Comparison of ENCODE assay signal across 1 cellular context in the genomic region with DNA sequence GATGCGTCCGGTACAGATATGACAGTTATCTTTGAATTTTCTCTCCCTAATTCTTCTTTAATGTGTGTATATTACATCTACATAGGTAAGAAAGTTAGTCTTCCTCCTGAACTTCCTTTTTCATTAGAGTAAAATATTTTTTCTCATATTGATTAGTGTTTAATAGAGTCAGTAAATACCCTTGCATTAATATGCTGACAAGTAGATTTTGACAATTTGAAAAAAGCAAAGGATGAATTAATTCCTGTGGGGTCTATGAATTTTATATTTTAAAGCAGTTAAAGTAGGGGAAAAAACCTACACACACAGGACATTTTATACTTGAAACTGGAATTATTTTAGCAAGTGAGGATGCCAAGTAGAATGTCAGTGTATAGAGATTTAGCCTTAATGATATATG.
TF ChIP-seq lines count a peak whose summit lies in the region.

No MANE protein-coding gene starts in this region.

TF ChIP-seq in SK-N-SH treated with all-trans-retinoic acid at 6 μM for 48 hours, 23 proteins besides CTCF, POLR2A, EP300 and RAD21 (continued from another document):
- TF ChIP-seq, protein P1, sequence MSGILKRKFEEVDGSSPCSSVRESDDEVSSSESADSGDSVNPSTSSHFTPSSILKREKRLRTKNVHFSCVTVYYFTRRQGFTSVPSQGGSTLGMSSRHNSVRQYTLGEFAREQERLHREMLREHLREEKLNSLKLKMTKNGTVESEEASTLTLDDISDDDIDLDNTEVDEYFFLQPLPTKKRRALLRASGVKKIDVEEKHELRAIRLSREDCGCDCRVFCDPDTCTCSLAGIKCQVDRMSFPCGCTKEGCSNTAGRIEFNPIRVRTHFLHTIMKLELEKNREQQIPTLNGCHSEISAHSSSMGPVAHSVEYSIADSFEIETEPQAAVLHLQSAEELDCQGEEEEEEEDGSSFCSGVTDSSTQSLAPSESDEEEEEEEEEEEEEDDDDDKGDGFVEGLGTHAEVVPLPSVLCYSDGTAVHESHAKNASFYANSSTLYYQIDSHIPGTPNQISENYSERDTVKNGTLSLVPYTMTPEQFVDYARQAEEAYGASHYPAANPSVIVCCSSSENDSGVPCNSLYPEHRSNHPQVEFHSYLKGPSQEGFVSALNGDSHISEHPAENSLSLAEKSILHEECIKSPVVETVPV (CRISPR knock-in tag; IDR thresholded peaks at IDR 0.05) = no peak
- no peak for TF ChIP-seq TCF4 (CRISPR knock-in tag; IDR thresholded peaks at IDR 0.05; ENCODE audit: borderline replicate concordance)
- no peak for TF ChIP-seq RARB (CRISPR knock-in tag; IDR thresholded peaks at IDR 0.05)
- TF ChIP-seq, protein P2, sequence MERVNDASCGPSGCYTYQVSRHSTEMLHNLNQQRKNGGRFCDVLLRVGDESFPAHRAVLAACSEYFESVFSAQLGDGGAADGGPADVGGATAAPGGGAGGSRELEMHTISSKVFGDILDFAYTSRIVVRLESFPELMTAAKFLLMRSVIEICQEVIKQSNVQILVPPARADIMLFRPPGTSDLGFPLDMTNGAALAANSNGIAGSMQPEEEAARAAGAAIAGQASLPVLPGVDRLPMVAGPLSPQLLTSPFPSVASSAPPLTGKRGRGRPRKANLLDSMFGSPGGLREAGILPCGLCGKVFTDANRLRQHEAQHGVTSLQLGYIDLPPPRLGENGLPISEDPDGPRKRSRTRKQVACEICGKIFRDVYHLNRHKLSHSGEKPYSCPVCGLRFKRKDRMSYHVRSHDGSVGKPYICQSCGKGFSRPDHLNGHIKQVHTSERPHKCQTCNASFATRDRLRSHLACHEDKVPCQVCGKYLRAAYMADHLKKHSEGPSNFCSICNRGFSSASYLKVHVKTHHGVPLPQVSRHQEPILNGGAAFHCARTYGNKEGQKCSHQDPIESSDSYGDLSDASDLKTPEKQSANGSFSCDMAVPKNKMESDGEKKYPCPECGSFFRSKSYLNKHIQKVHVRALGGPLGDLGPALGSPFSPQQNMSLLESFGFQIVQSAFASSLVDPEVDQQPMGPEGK (CRISPR knock-in tag; IDR thresholded peaks at IDR 0.05; ENCODE audit: borderline replicate concordance) = no peak
- TF ChIP-seq ZC3H10 (CRISPR knock-in tag; IDR thresholded peaks at IDR 0.05) = no peak
- no peak for TF ChIP-seq ZFP3 (CRISPR knock-in tag; IDR thresholded peaks at IDR 0.05)
- TF ChIP-seq ZNF565 (CRISPR knock-in tag; conservative IDR thresholded peaks at IDR 0.05; ENCODE audit: low read depth) = no peak
- TF ChIP-seq, protein P3, sequence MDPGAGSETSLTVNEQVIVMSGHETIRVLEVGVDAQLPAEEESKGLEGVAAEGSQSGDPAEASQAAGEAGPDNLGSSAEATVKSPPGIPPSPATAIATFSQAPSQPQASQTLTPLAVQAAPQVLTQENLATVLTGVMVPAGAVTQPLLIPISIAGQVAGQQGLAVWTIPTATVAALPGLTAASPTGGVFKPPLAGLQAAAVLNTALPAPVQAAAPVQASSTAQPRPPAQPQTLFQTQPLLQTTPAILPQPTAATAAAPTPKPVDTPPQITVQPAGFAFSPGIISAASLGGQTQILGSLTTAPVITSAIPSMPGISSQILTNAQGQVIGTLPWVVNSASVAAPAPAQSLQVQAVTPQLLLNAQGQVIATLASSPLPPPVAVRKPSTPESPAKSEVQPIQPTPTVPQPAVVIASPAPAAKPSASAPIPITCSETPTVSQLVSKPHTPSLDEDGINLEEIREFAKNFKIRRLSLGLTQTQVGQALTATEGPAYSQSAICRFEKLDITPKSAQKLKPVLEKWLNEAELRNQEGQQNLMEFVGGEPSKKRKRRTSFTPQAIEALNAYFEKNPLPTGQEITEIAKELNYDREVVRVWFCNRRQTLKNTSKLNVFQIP (CRISPR knock-in tag; IDR thresholded peaks at IDR 0.05; ENCODE audit: borderline replicate concordance, low read depth) = no peak
- no peak for TF ChIP-seq TOX (CRISPR knock-in tag; IDR thresholded peaks at IDR 0.05; ENCODE audit: borderline replicate concordance)
- TF ChIP-seq OSR1 (CRISPR knock-in tag; IDR thresholded peaks at IDR 0.05) = no peak
- TF ChIP-seq ESRRG (CRISPR knock-in tag; IDR thresholded peaks at IDR 0.05) = no peak
- TF ChIP-seq, protein P4, sequence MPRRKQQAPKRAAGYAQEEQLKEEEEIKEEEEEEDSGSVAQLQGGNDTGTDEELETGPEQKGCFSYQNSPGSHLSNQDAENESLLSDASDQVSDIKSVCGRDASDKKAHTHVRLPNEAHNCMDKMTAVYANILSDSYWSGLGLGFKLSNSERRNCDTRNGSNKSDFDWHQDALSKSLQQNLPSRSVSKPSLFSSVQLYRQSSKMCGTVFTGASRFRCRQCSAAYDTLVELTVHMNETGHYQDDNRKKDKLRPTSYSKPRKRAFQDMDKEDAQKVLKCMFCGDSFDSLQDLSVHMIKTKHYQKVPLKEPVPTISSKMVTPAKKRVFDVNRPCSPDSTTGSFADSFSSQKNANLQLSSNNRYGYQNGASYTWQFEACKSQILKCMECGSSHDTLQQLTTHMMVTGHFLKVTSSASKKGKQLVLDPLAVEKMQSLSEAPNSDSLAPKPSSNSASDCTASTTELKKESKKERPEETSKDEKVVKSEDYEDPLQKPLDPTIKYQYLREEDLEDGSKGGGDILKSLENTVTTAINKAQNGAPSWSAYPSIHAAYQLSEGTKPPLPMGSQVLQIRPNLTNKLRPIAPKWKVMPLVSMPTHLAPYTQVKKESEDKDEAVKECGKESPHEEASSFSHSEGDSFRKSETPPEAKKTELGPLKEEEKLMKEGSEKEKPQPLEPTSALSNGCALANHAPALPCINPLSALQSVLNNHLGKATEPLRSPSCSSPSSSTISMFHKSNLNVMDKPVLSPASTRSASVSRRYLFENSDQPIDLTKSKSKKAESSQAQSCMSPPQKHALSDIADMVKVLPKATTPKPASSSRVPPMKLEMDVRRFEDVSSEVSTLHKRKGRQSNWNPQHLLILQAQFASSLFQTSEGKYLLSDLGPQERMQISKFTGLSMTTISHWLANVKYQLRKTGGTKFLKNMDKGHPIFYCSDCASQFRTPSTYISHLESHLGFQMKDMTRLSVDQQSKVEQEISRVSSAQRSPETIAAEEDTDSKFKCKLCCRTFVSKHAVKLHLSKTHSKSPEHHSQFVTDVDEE (CRISPR knock-in tag; IDR thresholded peaks at IDR 0.05) = no peak
- TF ChIP-seq ZFP30 (CRISPR knock-in tag; IDR thresholded peaks at IDR 0.05) = no peak
- TF ChIP-seq, protein P5, sequence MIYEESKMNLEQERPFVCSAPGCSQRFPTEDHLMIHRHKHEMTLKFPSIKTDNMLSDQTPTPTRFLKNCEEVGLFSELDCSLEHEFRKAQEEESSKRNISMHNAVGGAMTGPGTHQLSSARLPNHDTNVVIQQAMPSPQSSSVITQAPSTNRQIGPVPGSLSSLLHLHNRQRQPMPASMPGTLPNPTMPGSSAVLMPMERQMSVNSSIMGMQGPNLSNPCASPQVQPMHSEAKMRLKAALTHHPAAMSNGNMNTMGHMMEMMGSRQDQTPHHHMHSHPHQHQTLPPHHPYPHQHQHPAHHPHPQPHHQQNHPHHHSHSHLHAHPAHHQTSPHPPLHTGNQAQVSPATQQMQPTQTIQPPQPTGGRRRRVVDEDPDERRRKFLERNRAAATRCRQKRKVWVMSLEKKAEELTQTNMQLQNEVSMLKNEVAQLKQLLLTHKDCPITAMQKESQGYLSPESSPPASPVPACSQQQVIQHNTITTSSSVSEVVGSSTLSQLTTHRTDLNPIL (CRISPR knock-in tag; IDR thresholded peaks at IDR 0.05; ENCODE audit: low read depth) = no peak
